In the genomic region with DNA sequence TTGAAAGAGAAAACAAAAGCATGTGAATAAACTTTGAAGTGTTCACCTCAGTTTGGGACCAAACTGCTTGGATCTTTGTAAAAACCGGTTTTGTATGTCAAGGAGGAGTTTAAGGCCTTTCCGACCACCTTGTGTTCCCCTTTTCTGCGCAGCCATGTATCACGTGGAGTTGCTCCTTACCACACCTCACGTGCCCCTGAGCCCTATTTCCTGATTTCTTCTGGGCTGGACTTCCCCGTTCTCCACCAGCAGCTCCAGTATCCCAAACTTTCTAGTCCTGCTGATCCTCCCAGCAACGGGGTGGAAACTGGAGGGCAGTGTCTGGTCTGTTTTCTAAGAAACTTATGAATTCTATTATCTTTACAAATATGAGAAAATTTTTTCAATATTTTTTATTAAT, we compare ENCODE assay signal across 2 cellular contexts.
TF ChIP-seq lines count a peak whose summit lies in the region.

No MANE protein-coding gene starts in this region.

TF ChIP-seq in GM12891, 5 proteins besides CTCF, POLR2A, EP300 and RAD21:
- TF ChIP-seq POU2F2 (IDR thresholded peaks at IDR 0.05; ENCODE audit: low read depth, low read length) (no peak), SPI1 (IDR thresholded peaks at IDR 0.05; ENCODE audit: low read depth, low read length) (peak; percentile 54)

TF ChIP-seq in HepG2, 621 proteins besides CTCF, POLR2A, EP300 and RAD21:
- TF ChIP-seq, protein P1, sequence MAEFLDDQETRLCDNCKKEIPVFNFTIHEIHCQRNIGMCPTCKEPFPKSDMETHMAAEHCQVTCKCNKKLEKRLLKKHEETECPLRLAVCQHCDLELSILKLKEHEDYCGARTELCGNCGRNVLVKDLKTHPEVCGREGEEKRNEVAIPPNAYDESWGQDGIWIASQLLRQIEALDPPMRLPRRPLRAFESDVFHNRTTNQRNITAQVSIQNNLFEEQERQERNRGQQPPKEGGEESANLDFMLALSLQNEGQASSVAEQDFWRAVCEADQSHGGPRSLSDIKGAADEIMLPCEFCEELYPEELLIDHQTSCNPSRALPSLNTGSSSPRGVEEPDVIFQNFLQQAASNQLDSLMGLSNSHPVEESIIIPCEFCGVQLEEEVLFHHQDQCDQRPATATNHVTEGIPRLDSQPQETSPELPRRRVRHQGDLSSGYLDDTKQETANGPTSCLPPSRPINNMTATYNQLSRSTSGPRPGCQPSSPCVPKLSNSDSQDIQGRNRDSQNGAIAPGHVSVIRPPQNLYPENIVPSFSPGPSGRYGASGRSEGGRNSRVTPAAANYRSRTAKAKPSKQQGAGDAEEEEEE (CRISPR knock-in tag; IDR thresholded peaks at IDR 0.05; ENCODE audit: borderline replicate concordance): no peak
- TF ChIP-seq ZNF75D (CRISPR knock-in tag; IDR thresholded peaks at IDR 0.05; ENCODE audit: borderline replicate concordance): no peak
- no peak for TF ChIP-seq ZNF564 (CRISPR knock-in tag; IDR thresholded peaks at IDR 0.05)
- TF ChIP-seq BHLHE40 (IDR thresholded peaks at IDR 0.05; ENCODE audit: low read length): no peak
- TF ChIP-seq RFX3 (CRISPR knock-in tag; IDR thresholded peaks at IDR 0.05): no peak
- no peak for TF ChIP-seq CENPT (CRISPR knock-in tag; IDR thresholded peaks at IDR 0.05; ENCODE audit: low read depth)
- TF ChIP-seq NR2F2 (IDR thresholded peaks at IDR 0.05; ENCODE audit: borderline replicate concordance, low read depth): no peak
- TF ChIP-seq RFXANK (CRISPR knock-in tag; IDR thresholded peaks at IDR 0.05): no peak
- no peak for TF ChIP-seq ZNF577 (CRISPR knock-in tag; IDR thresholded peaks at IDR 0.05; ENCODE audit: borderline replicate concordance, low read depth)
- no peak for TF ChIP-seq XRCC5 (optimal IDR thresholded peaks at IDR 0.05; ENCODE audit: low read length)
- TF ChIP-seq MZF1 (CRISPR knock-in tag; IDR thresholded peaks at IDR 0.05; ENCODE audit: borderline replicate concordance): no peak
- TF ChIP-seq TGIF2 (CRISPR knock-in tag; IDR thresholded peaks at IDR 0.05): no peak
- TF ChIP-seq, protein P2, sequence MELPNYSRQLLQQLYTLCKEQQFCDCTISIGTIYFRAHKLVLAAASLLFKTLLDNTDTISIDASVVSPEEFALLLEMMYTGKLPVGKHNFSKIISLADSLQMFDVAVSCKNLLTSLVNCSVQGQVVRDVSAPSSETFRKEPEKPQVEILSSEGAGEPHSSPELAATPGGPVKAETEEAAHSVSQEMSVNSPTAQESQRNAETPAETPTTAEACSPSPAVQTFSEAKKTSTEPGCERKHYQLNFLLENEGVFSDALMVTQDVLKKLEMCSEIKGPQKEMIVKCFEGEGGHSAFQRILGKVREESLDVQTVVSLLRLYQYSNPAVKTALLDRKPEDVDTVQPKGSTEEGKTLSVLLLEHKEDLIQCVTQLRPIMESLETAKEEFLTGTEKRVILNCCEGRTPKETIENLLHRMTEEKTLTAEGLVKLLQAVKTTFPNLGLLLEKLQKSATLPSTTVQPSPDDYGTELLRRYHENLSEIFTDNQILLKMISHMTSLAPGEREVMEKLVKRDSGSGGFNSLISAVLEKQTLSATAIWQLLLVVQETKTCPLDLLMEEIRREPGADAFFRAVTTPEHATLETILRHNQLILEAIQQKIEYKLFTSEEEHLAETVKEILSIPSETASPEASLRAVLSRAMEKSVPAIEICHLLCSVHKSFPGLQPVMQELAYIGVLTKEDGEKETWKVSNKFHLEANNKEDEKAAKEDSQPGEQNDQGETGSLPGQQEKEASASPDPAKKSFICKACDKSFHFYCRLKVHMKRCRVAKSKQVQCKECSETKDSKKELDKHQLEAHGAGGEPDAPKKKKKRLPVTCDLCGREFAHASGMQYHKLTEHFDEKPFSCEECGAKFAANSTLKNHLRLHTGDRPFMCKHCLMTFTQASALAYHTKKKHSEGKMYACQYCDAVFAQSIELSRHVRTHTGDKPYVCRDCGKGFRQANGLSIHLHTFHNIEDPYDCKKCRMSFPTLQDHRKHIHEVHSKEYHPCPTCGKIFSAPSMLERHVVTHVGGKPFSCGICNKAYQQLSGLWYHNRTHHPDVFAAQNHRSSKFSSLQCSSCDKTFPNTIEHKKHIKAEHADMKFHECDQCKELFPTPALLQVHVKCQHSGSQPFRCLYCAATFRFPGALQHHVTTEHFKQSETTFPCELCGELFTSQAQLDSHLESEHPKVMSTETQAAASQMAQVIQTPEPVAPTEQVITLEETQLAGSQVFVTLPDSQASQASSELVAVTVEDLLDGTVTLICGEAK (IDR thresholded peaks at IDR 0.05): no peak
- TF ChIP-seq, protein P2 (CRISPR knock-in tag; IDR thresholded peaks at IDR 0.05): no peak
- no peak for TF ChIP-seq ZNF570 (CRISPR knock-in tag; IDR thresholded peaks at IDR 0.05; ENCODE audit: borderline replicate concordance)
- TF ChIP-seq, protein P3, sequence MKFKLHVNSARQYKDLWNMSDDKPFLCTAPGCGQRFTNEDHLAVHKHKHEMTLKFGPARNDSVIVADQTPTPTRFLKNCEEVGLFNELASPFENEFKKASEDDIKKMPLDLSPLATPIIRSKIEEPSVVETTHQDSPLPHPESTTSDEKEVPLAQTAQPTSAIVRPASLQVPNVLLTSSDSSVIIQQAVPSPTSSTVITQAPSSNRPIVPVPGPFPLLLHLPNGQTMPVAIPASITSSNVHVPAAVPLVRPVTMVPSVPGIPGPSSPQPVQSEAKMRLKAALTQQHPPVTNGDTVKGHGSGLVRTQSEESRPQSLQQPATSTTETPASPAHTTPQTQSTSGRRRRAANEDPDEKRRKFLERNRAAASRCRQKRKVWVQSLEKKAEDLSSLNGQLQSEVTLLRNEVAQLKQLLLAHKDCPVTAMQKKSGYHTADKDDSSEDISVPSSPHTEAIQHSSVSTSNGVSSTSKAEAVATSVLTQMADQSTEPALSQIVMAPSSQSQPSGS (CRISPR knock-in tag; IDR thresholded peaks at IDR 0.05): no peak
